ENCODE assay signal across 8 cellular contexts in genomic region chr17:8221663-8222379, GRCh38. TPM values are rescaled to one million over a fixed set of nuclear protein-coding genes. Genes with fewer than 3 reads are reported as not detected.
DNase-seq lines count a peak whose midpoint lies in the region; ATAC-seq and TF ChIP-seq lines count a peak whose summit lies in the region.

No MANE protein-coding gene starts in this region.

- peaks cover 56% of the 10 kb centered on the region for H3K4me1 Mint-ChIP-seq in activated T-cell treated with anti-CD3 and anti-CD28 coated beads, Interleukin-2, amount 50 U/mL, for 24 hours (ENCODE audit: low read depth)

- H3K4me3 ChIP-seq in PC-9: peak overlapping the region; percentile 80
- H3K4me3 ChIP-seq in esophagus (ENCODE audit: low read depth in 1 of 2, low read length in 2 of 2): peak overlapping the region; percentile 63 to 66

- H3K9me2 ChIP-seq in PC-9 (ENCODE audit: insufficient read depth): no peaks in the 10 kb centered on the region

- no peaks in the 10 kb centered on the region for H3K79me2 ChIP-seq in PC-9 (ENCODE audit: low read depth)

- H3K36me3 Mint-ChIP-seq in activated T-cell treated with anti-CD3 and anti-CD28 coated beads, Interleukin-2, amount 50 U/mL, for 24 hours (ENCODE audit: low read depth): peaks cover 19% of the 10 kb centered on the region

- H2AFZ ChIP-seq in PC-9: peak overlapping the region; percentile 81

- H3K27me3 ChIP-seq in PC-9 (ENCODE audit: insufficient read depth, low read depth) (no peaks in the 10 kb centered on the region), esophagus (ENCODE audit: control insufficient read depth in 1 of 2, insufficient read depth in 2 of 2, low read length in 2 of 2) (no peaks in the 10 kb centered on the region)

- DNase-seq in COLO829 (ENCODE audit: low spot score) (peak; percentile 82), HT1080 (ENCODE audit: low read depth) (peak; percentile 90), PC-9 (peak; percentile 72 to 92), myocyte (ENCODE audit: low read depth) (peak; percentile 93)
- DNase-seq in activated T-cell treated with anti-CD3 and anti-CD28 coated beads, Interleukin-2, amount 50 U/mL, for 24 hours: peak; percentile 93
- DNase-seq in stimulated activated CD8-positive, alpha-beta memory T cell treated with anti-CD3 and anti-CD28 coated beads, Interleukin-7, amount 100 ng/mL, for 24 hours (ENCODE audit: low read depth): peak; percentile 73

- no peaks in the 10 kb centered on the region for H3K27me3 Mint-ChIP-seq in activated T-cell treated with anti-CD3 and anti-CD28 coated beads, Interleukin-2, amount 50 U/mL, for 24 hours

- peaks cover 50% of the 10 kb centered on the region for H3F3A ChIP-seq in PC-9 (ENCODE audit: insufficient read depth, low read depth)

- POLR2A ChIA-PET in PC-9 (lab: Charles Lee; ENCODE audit: unreplicated experiment): interaction anchor here (0.6 to 1.2 kb wide), 14 partner anchors 12 to 1058 kb away, joined by 3 to 14 read pairs (median 4); partner anchors contain the start of genes AURKB and CTC1

- H3K9me3 Mint-ChIP-seq in activated T-cell treated with anti-CD3 and anti-CD28 coated beads, Interleukin-2, amount 50 U/mL, for 24 hours: no peaks in the 10 kb centered on the region

- BruUV-seq in PC-9 (replicated peaks; lab: Mats Ljungman, UMichigan): no TSS peak

- H3K36me3 ChIP-seq in PC-9 (ENCODE audit: low read depth) (no peaks in the 10 kb centered on the region), esophagus (ENCODE audit: control insufficient read depth in 2 of 2, insufficient read depth in 2 of 2, low read length in 1 of 2) (no peaks in the 10 kb centered on the region)

- peak; percentile 37 for ATAC-seq in GM21367 (IDR thresholded peaks at IDR 0.05; ENCODE audit: unreplicated experiment)

- H3K4me2 ChIP-seq in PC-9: peak overlapping the region; percentile 83

- CTCF ChIA-PET in PC-9 (lab: Charles Lee): interaction anchor here (0.6 to 1.3 kb wide), 3 partner anchors 11 to 102 kb away, joined by 3 to 6 read pairs (median 4); partner anchors contain the start of gene AURKB

- TF ChIP-seq CTCF in PC-9 (conservative IDR thresholded peaks at IDR 0.05): no peak

- WGBS in esophagus, 2 donors: 0 to 1% methylated on average over 40 of the region's 40 CpGs

- H4K20me1 ChIP-seq in PC-9 (ENCODE audit: insufficient read depth): no peaks in the 10 kb centered on the region

- H3K4me1 ChIP-seq in PC-9 (replicated peaks; ENCODE audit: insufficient read depth) (peaks cover 11% of the 10 kb centered on the region), esophagus (ENCODE audit: control insufficient read depth in 2 of 2, insufficient read depth in 2 of 2, low read length in 1 of 2) (peaks cover 4 to 7% of the 10 kb centered on the region in 2 donors)

- peak overlapping the region; percentile 95 for H3K4me3 Mint-ChIP-seq in activated T-cell treated with anti-CD3 and anti-CD28 coated beads, Interleukin-2, amount 50 U/mL, for 24 hours

- intact Hi-C loops in PC-9 (cut with micrococcal nuclease; ENCODE audit: unreplicated experiment): loop anchor here (1.0 to 10.0 kb wide), 8 partner anchors 25 to 523 kb away; partner anchors contain the start of genes CCDC42, RPL26 and SLC25A35

- H3K27ac ChIP-seq in PC-9: peak overlapping the region; percentile 87
- peak overlapping the region; percentile 99 for H3K27ac ChIP-seq in esophagus (ENCODE audit: low read depth in 2 of 2, low read length in 1 of 2)

- peak overlapping the region; percentile 99 for H3K27ac Mint-ChIP-seq in activated T-cell treated with anti-CD3 and anti-CD28 coated beads, Interleukin-2, amount 50 U/mL, for 24 hours

- no peaks in the 10 kb centered on the region for H3K9me3 ChIP-seq in PC-9 (ENCODE audit: insufficient read depth, low read depth)
- H3K9me3 ChIP-seq in esophagus (ENCODE audit: control insufficient read depth in 2 of 2, insufficient read depth in 1 of 2, low read depth in 1 of 2, low read length in 1 of 2): no peaks in the 10 kb centered on the region

RNA-seq across cellular contexts. Expression of gene AURKB, which starts 11.4 kb away (rescaled TPM):
- total RNA-seq in HT1080 (2014; rRNA removed; shearing (Covaris generic)): 147 and 161 TPM in 2 replicates
- polyA plus RNA-seq in HT1080 (2015; cell fraction: cytosol; rRNA removed): 97.2 and 104 TPM in 2 replicates
- polyA plus RNA-seq in HT1080 (2015; cell fraction: nucleus; rRNA removed): 198 TPM in 2 replicates
- 159 and 167 TPM in 2 replicates for total RNA-seq in PC-9 (2021)
- 10 to 100 TPM; 25.3 to 28.3 TPM for polyA plus RNA-seq in esophagus
- 1.3 and 2.0 TPM in 2 replicates for total RNA-seq in myocyte
- polyA plus RNA-seq in myocyte (2012): 0.29 TPM

RNA-seq across cellular contexts. Expression of gene CTC1, which starts 26.0 kb away (rescaled TPM):
- total RNA-seq in HT1080 (2014; rRNA removed; shearing (Covaris generic)): 5.2 and 6.9 TPM in 2 replicates
- polyA plus RNA-seq in HT1080 (2015; cell fraction: cytosol; rRNA removed): 4.2 and 4.3 TPM in 2 replicates
- polyA plus RNA-seq in HT1080 (2015; cell fraction: nucleus; rRNA removed): 35.1 and 45.6 TPM in 2 replicates
- total RNA-seq in PC-9 (2021): 28.1 and 41.2 TPM in 2 replicates
- 10 to 100 TPM in 1 of 2 donors, 1 to 10 TPM in 1; 7.3 to 20.5 TPM for polyA plus RNA-seq in esophagus
- 2.9 and 3.8 TPM in 2 replicates for total RNA-seq in myocyte
- polyA plus RNA-seq in myocyte (2012): 5.1 TPM

RNA-seq across cellular contexts. Expression of gene PFAS, which starts 27.3 kb away (rescaled TPM):
- 55.3 and 55.4 TPM in 2 replicates for total RNA-seq in HT1080 (2014; rRNA removed; shearing (Covaris generic))
- polyA plus RNA-seq in HT1080 (2015; cell fraction: cytosol; rRNA removed): 21.2 and 23.4 TPM in 2 replicates
- polyA plus RNA-seq in HT1080 (2015; cell fraction: nucleus; rRNA removed): 144 and 146 TPM in 2 replicates
- 54.5 and 68.2 TPM in 2 replicates for total RNA-seq in PC-9 (2021)
- 10 to 100 TPM in 1 of 2 donors, 1 to 10 TPM in 1; 8.1 to 16.2 TPM for polyA plus RNA-seq in esophagus
- 16.1 and 20.6 TPM in 2 replicates for total RNA-seq in myocyte
- 10.9 TPM for polyA plus RNA-seq in myocyte (2012)

RNA-seq across cellular contexts. Expression of gene BORCS6, which starts 31.8 kb away (rescaled TPM):
- 6.5 and 9.9 TPM in 2 replicates for total RNA-seq in HT1080 (2014; rRNA removed; shearing (Covaris generic))
- polyA plus RNA-seq in HT1080 (2015; cell fraction: cytosol; rRNA removed): 3.7 and 3.9 TPM in 2 replicates
- 2.5 and 2.8 TPM in 2 replicates for polyA plus RNA-seq in HT1080 (2015; cell fraction: nucleus; rRNA removed)
- total RNA-seq in PC-9 (2021): 6.4 and 8.0 TPM in 2 replicates
- 1 to 10 TPM; 3.3 to 8.2 TPM for polyA plus RNA-seq in esophagus
- 13.1 and 14.0 TPM in 2 replicates for total RNA-seq in myocyte
- polyA plus RNA-seq in myocyte (2012): 7.6 TPM

RNA-seq across cellular contexts. Expression of gene TMEM107, which starts 45.6 kb away (rescaled TPM):
- total RNA-seq in HT1080 (2014; rRNA removed; shearing (Covaris generic)): 12.3 and 14.5 TPM in 2 replicates
- polyA plus RNA-seq in HT1080 (2015; cell fraction: cytosol; rRNA removed): 16.3 and 18.6 TPM in 2 replicates
- polyA plus RNA-seq in HT1080 (2015; cell fraction: nucleus; rRNA removed): 15.3 and 16.0 TPM in 2 replicates
- total RNA-seq in PC-9 (2021) (58.5 and 59.1 TPM in 2 replicates), myocyte (11.5 and 15.9 TPM in 2 replicates)
- polyA plus RNA-seq in esophagus: 1 to 10 TPM; 5.6 to 8.9 TPM
- 26.8 TPM for polyA plus RNA-seq in myocyte (2012)

Comparison
In these comparisons a context has a peak if more than half of its experiments do, and no peak if none do; other contexts are left out.
1. Peak in every context shown above with its lines: DNase-seq, ATAC-seq, H3K4me3 ChIP-seq and H3K27ac ChIP-seq.
2. RNA of gene AURKB, which starts 11.4 kb away (total RNA-seq): 159 to 167 TPM in PC-9 and 147 to 161 TPM in HT1080; 1.3 to 2.0 TPM in myocyte; every median in the first group is over 10 times any median in the second.